8 cellular contexts compared by ENCODE assay signal in genomic region chr7:48337012-48337621, GRCh38.
A peak's percentile ranks its signal among the peaks of the same experiment; 100 is the strongest.
DNase-seq lines count a peak whose midpoint lies in the region; ATAC-seq and TF ChIP-seq lines count a peak whose summit lies in the region.
"Had no signal": no experiment of that assay in that cellular context is flagged by ENCODE, and none has a peak within 500 bp of the region (broad histone marks: within the 10 kb centered on the region; RNA-seq: fewer than 3 reads in every experiment).

No MANE protein-coding gene starts in this region.

- H4K20me1 ChIP-seq in MM.1S (ENCODE audit: insufficient read depth, low read length) (no peaks in the 10 kb centered on the region), osteoblast (ENCODE audit: insufficient read depth, low read length) (no peaks in the 10 kb centered on the region)

- DNase-seq in GM12865 (ENCODE audit: low read depth) (peak; percentile 22), MM.1S (no peak), cerebellar cortex (ENCODE audit: low spot score) (peak; percentile 21), osteoblast (ENCODE audit: insufficient read length, low spot score, missing footprints) (no peak)
- no peak for DNase-seq in stimulated activated CD4-positive, alpha-beta T cell treated with anti-CD3 and anti-CD28 coated beads, Interleukin-1b, Interleukin-23, amount 100 ng/mL, for 48 hours

- H3K79me2 ChIP-seq in MM.1S (ENCODE audit: low read length): no peaks in the 10 kb centered on the region
- H3K79me2 ChIP-seq in osteoblast (ENCODE audit: insufficient read depth, low read length): no peaks in the 10 kb centered on the region

- H3K27ac ChIP-seq in MM.1S (ENCODE audit: low read length): no peak overlapping the region
- H3K27ac ChIP-seq in osteoblast (ENCODE audit: low read depth, low read length): no peak overlapping the region
- H3K27ac ChIP-seq: SJSA1 had no signal

- H3K9ac ChIP-seq in MM.1S (ENCODE audit: low read length): no peak overlapping the region

- TF ChIP-seq CTCF in GM12865 (IDR thresholded peaks at IDR 0.05; ENCODE audit: insufficient read depth, low read depth, low read length, missing control alignments): peak; percentile 48
- TF ChIP-seq CTCF in MM.1S (IDR thresholded peaks at IDR 0.05; ENCODE audit: low read length): peak; percentile 38
- peak; percentile 69 for TF ChIP-seq CTCF in osteoblast (IDR thresholded peaks at IDR 0.05; ENCODE audit: extremely low read depth, low read depth, low read length)

- H3K27me3 ChIP-seq in MM.1S (replicated peaks; ENCODE audit: insufficient read depth, low read length) (no peaks in the 10 kb centered on the region), osteoblast (ENCODE audit: insufficient read depth, low read length) (no peaks in the 10 kb centered on the region)
- H3K27me3 ChIP-seq: SJSA1 had no signal

- H3F3A ChIP-seq in MM.1S (ENCODE audit: insufficient read depth, low read length): no peaks in the 10 kb centered on the region

- H3K4me3 ChIP-seq in GM12865 (ENCODE audit: low read depth, low read length): no peak overlapping the region
- no peak overlapping the region for H3K4me3 ChIP-seq in MM.1S (ENCODE audit: low read length)
- H3K4me3 ChIP-seq in osteoblast (ENCODE audit: insufficient read depth, low read length): no peak overlapping the region
- H3K4me3 ChIP-seq: SJSA1 had no signal

- H3K4me2 ChIP-seq in MM.1S (ENCODE audit: low read depth, low read length): no peak overlapping the region
- H3K4me2 ChIP-seq in osteoblast (ENCODE audit: insufficient read depth, low read length): no peak overlapping the region

- H2AFZ ChIP-seq in MM.1S (ENCODE audit: low read length) (no peak overlapping the region), osteoblast (ENCODE audit: low read length) (no peak overlapping the region)

- ATAC-seq in GM18517 (IDR thresholded peaks at IDR 0.05; ENCODE audit: unreplicated experiment): no peak
- ATAC-seq in GM18511 (IDR thresholded peaks at IDR 0.05; ENCODE audit: unreplicated experiment): no peak

- H3K4me1 ChIP-seq in MM.1S (ENCODE audit: low read length): no peaks in the 10 kb centered on the region
- H3K4me1 ChIP-seq in osteoblast (ENCODE audit: insufficient read depth, low read length): no peaks in the 10 kb centered on the region
- H3K4me1 ChIP-seq: SJSA1 had no signal

- H3K9me3 ChIP-seq in MM.1S (replicated peaks; ENCODE audit: insufficient read depth, low read length) (no peaks in the 10 kb centered on the region), osteoblast (ENCODE audit: low read depth, low read length) (no peaks in the 10 kb centered on the region)
- H3K9me3 ChIP-seq: SJSA1 had no signal

- no peaks in the 10 kb centered on the region for H3K9me2 ChIP-seq in MM.1S (replicated peaks; ENCODE audit: insufficient read depth, low read length)

- H3K36me3 ChIP-seq in MM.1S (replicated peaks; ENCODE audit: insufficient read depth, low read length) (no peaks in the 10 kb centered on the region), osteoblast (ENCODE audit: insufficient read depth, low read length) (no peaks in the 10 kb centered on the region)
- H3K36me3 ChIP-seq: SJSA1 had no signal

Comparison
In these comparisons a context has a peak if more than half of its experiments do, and no peak if none do; other contexts are left out.
1. DNase-seq: peak in GM12865 (single experiment) and cerebellar cortex (single experiment); none in MM.1S (single experiment), osteoblast (single experiment) and stimulated activated CD4-positive, alpha-beta T cell treated with anti-CD3 and anti-CD28 coated beads, Interleukin-1b, Interleukin-23, amount 100 ng/mL, for 48 hours (single experiment).
2. Peak in every context shown above with its lines, with median percentiles within 50 percentile points of each other: CTCF ChIP-seq.